Comparison of ENCODE assay signal across 8 cellular contexts in the genomic region with DNA sequence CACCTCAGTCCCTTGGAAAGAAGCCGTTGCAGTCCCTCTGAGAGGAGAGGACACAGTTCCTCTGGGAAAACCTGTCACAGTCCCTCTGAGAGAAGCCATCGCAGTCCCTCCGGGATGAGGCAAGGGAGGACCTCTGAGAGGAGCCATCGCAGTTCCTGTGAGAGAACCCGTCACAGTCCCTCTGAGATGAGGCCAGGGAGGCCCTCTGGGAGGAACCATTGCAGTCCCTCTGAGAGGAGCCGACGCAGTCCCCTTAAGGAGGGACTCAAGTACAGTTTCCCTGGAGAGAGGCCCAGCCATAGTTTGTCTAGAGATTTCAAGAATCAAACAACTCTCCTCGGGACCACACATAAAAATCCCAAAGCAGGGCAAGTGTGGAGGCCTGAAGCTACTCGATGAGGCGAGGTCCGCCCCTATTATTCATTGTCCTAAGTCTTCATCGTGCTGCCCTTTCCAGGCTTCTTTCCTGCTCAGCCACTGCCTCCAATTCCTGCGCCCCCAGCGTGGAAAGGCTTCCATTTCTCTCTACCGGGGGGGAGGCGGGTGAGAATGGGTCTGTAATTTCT. TPM values are rescaled to one million over a fixed set of nuclear protein-coding genes. Genes with fewer than 3 reads are reported as not detected.
DNase-seq lines count a peak whose midpoint lies in the region; ATAC-seq and TF ChIP-seq lines count a peak whose summit lies in the region.

No MANE protein-coding gene starts in this region.

- peaks cover 22% of the 10 kb centered on the region for H3K36me3 Mint-ChIP-seq in T-helper 1 cell treated with Interleukin-12 subunit alpha and Interleukin-12 subunit beta and Interleukin-4 antibody, amounts not matched to agents 30 μg/mL and 1 μg/mL, for 36 hours (ENCODE audit: low read depth)
- peaks cover 41% of the 10 kb centered on the region for H3K36me3 Mint-ChIP-seq in activated naive CD8-positive, alpha-beta T cell treated with anti-CD3 and anti-CD28 coated beads for 36 hours

- H3K27me3 Mint-ChIP-seq in T-helper 1 cell treated with Interleukin-12 subunit alpha and Interleukin-12 subunit beta and Interleukin-4 antibody, amounts not matched to agents 30 μg/mL and 1 μg/mL, for 36 hours (ENCODE audit: low read depth) = peaks cover 23% of the 10 kb centered on the region
- no peaks in the 10 kb centered on the region for H3K27me3 Mint-ChIP-seq in activated naive CD8-positive, alpha-beta T cell treated with anti-CD3 and anti-CD28 coated beads for 36 hours

- H3K4me1 Mint-ChIP-seq in T-helper 1 cell treated with Interleukin-12 subunit alpha and Interleukin-12 subunit beta and Interleukin-4 antibody, amounts not matched to agents 30 μg/mL and 1 μg/mL, for 36 hours (ENCODE audit: low read depth) = peaks cover 36% of the 10 kb centered on the region
- H3K4me1 Mint-ChIP-seq in activated naive CD8-positive, alpha-beta T cell treated with anti-CD3 and anti-CD28 coated beads for 36 hours = peaks cover 27% of the 10 kb centered on the region

- no peaks in the 10 kb centered on the region for H3K27me3 ChIP-seq in liver (ENCODE audit: control insufficient read depth in 4 of 4, insufficient read depth in 4 of 4, low read length in 3 of 4)
- H3K27me3 ChIP-seq in thymus (ENCODE audit: control insufficient read depth, insufficient read depth) = no peaks in the 10 kb centered on the region

- H3K9ac ChIP-seq in liver (ENCODE audit: low read depth in 1 of 2, low read length in 2 of 2) = peak overlapping the region in 1 of 2 donors; percentile 25

- H3K9me3 ChIP-seq in liver (ENCODE audit: control insufficient read depth in 4 of 4, low read length in 3 of 4) = peaks cover 6 to 27% (median 21%) of the 10 kb centered on the region in 4 donors
- H3K9me3 ChIP-seq in thymus (ENCODE audit: control insufficient read depth) = no peaks in the 10 kb centered on the region

- DNase-seq in T-helper 1 cell = no peak
- DNase-seq in activated naive CD8-positive, alpha-beta T cell treated with anti-CD3 and anti-CD28 coated beads for 36 hours = no peak
- no peak for DNase-seq in DMS114 treated with DMSO at 0.1 percent for 48 hours (lab: John Stamatoyannopoulos, UW; ENCODE audit: unreplicated experiment)
- no peak for DNase-seq in GM03348 (ENCODE audit: low spot score)

- H3K4me1 ChIP-seq in liver (ENCODE audit: control insufficient read depth in 4 of 4, insufficient read depth in 4 of 4, low read length in 3 of 4) (peaks cover 5 to 20% (median 9%) of the 10 kb centered on the region in 4 donors), thymus (ENCODE audit: control insufficient read depth, insufficient read depth, low read length) (peaks cover 14% of the 10 kb centered on the region)

- no peak for TF ChIP-seq RAD21 in liver (IDR thresholded peaks at IDR 0.05)

- H3K9me3 Mint-ChIP-seq in T-helper 1 cell treated with Interleukin-12 subunit alpha and Interleukin-12 subunit beta and Interleukin-4 antibody, amounts not matched to agents 30 μg/mL and 1 μg/mL, for 36 hours = peaks cover 4% of the 10 kb centered on the region
- peaks cover 29% of the 10 kb centered on the region for H3K9me3 Mint-ChIP-seq in activated naive CD8-positive, alpha-beta T cell treated with anti-CD3 and anti-CD28 coated beads for 36 hours

- TF ChIP-seq CTCF in liver (IDR thresholded peaks at IDR 0.05; ENCODE audit: low read depth, low read length, missing input control) = no peak

- H3K27ac Mint-ChIP-seq in T-helper 1 cell treated with Interleukin-12 subunit alpha and Interleukin-12 subunit beta and Interleukin-4 antibody, amounts not matched to agents 30 μg/mL and 1 μg/mL, for 36 hours = peak overlapping the region; percentile 93
- peak overlapping the region; percentile 95 for H3K27ac Mint-ChIP-seq in activated naive CD8-positive, alpha-beta T cell treated with anti-CD3 and anti-CD28 coated beads for 36 hours

- WGBS in liver = 92% methylated on average over 16 of the region's 16 CpGs
- 93% methylated on average over 16 of the region's 16 CpGs for WGBS in thymus

- H3K27ac ChIP-seq in liver (ENCODE audit: low read depth in 1 of 2, low read length in 2 of 2) = peak overlapping the region; percentile 14 to 35
- peak overlapping the region; percentile 46 for H3K27ac ChIP-seq in thymus (ENCODE audit: low read depth)

- peak overlapping the region; percentile 97 for H3K4me3 Mint-ChIP-seq in T-helper 1 cell treated with Interleukin-12 subunit alpha and Interleukin-12 subunit beta and Interleukin-4 antibody, amounts not matched to agents 30 μg/mL and 1 μg/mL, for 36 hours
- peak overlapping the region; percentile 97 for H3K4me3 Mint-ChIP-seq in activated naive CD8-positive, alpha-beta T cell treated with anti-CD3 and anti-CD28 coated beads for 36 hours

- no peak for ATAC-seq in GM21786 (IDR thresholded peaks at IDR 0.05; ENCODE audit: unreplicated experiment)

- H3K36me3 ChIP-seq in liver (ENCODE audit: control insufficient read depth in 4 of 4, insufficient read depth in 3 of 4, low read depth in 1 of 4, low read length in 3 of 4) (no peaks in the 10 kb centered on the region), thymus (ENCODE audit: control insufficient read depth, insufficient read depth) (no peaks in the 10 kb centered on the region)

- H3K4me3 ChIP-seq in liver (ENCODE audit: low read depth in 1 of 3, low read length in 3 of 3) (peak overlapping the region; percentile 66 to 92 (median 67)), thymus (ENCODE audit: low read length) (peak overlapping the region; percentile 96)

TF ChIP-seq in liver, 16 proteins besides CTCF, POLR2A, EP300 and RAD21:
- TF ChIP-seq GABPA (IDR thresholded peaks at IDR 0.05 in 1 of 2, conservative IDR thresholded peaks at IDR 0.05 in 1 of 2) = no peak
- TF ChIP-seq, protein P1, sequence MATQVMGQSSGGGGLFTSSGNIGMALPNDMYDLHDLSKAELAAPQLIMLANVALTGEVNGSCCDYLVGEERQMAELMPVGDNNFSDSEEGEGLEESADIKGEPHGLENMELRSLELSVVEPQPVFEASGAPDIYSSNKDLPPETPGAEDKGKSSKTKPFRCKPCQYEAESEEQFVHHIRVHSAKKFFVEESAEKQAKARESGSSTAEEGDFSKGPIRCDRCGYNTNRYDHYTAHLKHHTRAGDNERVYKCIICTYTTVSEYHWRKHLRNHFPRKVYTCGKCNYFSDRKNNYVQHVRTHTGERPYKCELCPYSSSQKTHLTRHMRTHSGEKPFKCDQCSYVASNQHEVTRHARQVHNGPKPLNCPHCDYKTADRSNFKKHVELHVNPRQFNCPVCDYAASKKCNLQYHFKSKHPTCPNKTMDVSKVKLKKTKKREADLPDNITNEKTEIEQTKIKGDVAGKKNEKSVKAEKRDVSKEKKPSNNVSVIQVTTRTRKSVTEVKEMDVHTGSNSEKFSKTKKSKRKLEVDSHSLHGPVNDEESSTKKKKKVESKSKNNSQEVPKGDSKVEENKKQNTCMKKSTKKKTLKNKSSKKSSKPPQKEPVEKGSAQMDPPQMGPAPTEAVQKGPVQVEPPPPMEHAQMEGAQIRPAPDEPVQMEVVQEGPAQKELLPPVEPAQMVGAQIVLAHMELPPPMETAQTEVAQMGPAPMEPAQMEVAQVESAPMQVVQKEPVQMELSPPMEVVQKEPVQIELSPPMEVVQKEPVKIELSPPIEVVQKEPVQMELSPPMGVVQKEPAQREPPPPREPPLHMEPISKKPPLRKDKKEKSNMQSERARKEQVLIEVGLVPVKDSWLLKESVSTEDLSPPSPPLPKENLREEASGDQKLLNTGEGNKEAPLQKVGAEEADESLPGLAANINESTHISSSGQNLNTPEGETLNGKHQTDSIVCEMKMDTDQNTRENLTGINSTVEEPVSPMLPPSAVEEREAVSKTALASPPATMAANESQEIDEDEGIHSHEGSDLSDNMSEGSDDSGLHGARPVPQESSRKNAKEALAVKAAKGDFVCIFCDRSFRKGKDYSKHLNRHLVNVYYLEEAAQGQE (IDR thresholded peaks at IDR 0.05) = no peak
- no peak for TF ChIP-seq SP1 (IDR thresholded peaks at IDR 0.05)
- no peak for TF ChIP-seq TAF1 (conservative IDR thresholded peaks at IDR 0.05)
- no peak for TF ChIP-seq FOXA2 (IDR thresholded peaks at IDR 0.05)

RNA-seq across cellular contexts. Expression of a gene that starts 0.6 kb away (rescaled TPM):
- 10 to 100 TPM; 21.0 to 25.2 TPM for total RNA-seq in activated naive CD8-positive, alpha-beta T cell treated with anti-CD3 and anti-CD28 coated beads for 36 hours
- 10 to 100 TPM in 1 of 2 donors, 1 to 10 TPM in 1; 8.1 to 13.0 TPM for total RNA-seq in liver
- polyA plus RNA-seq in liver (1 to 10 TPM; 3.3 to 6.2 TPM), thymus (33.6 TPM)

RNA-seq across cellular contexts. Expression of a gene that starts 46.6 kb away (rescaled TPM):
- under 1 TPM; 0.60 to 0.68 TPM for total RNA-seq in activated naive CD8-positive, alpha-beta T cell treated with anti-CD3 and anti-CD28 coated beads for 36 hours
- 1 to 10 TPM; 1.6 to 2.5 TPM for total RNA-seq in liver
- polyA plus RNA-seq in liver = 1 to 10 TPM in 1 of 2 donors, under 1 TPM in 1; 0.97 to 1.2 TPM
- polyA plus RNA-seq in thymus = 2.6 TPM

RNA-seq across cellular contexts. Expression of a gene that starts 46.6 kb away (rescaled TPM):
- total RNA-seq in activated naive CD8-positive, alpha-beta T cell treated with anti-CD3 and anti-CD28 coated beads for 36 hours = 10 to 100 TPM; 49.9 to 50.6 TPM
- 10 to 100 TPM; 12.6 to 17.2 TPM for total RNA-seq in liver
- polyA plus RNA-seq in liver (10 to 100 TPM; 10.7 to 12.2 TPM), thymus (33.9 TPM)
